In the genomic region with DNA sequence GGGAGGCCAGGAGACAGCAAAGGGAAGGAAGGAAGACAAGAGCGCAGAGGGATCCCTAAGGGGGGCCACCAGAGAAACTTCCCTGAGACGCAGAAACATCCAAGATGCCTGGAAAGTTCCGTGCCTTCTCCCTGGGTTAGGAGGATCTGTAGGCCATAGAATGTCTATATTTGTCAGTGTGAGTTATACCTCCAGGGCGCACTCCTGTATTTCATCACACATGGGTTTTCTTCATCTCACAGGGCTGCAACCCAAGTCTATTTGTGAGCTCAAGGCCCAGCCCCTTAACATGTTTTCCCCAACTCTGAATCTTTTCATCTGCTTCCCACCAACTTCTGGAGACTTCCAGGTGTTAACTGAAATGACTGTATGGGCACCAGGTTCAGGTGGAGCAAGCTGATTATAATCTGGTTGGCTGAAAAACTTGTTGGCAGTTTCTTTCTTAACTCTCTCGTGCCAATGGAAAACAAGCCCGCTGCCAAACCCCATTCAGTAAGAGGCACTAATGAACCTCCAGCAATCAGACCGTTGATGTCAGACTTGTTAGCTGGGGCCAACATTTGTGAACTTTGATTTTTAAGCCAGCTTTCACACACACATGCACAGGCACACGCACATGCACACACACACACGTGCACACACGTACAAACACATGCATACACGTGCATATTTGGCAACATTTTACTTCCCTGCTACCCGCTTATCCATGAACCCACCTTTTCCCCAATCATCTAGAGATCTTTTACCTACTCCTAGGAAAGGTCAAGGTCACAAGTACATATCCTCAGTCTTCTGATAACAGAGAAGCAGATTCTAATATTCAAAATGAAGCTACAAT, we compare ENCODE assay signal across 18 cellular contexts.
"Had no signal": no experiment of that assay in that cellular context is flagged by ENCODE, and none has a peak within 500 bp of the region (broad histone marks: within the 10 kb centered on the region; RNA-seq: fewer than 3 reads in every experiment).

No MANE protein-coding gene starts in this region.

- H3K4me3 ChIP-seq: ascending aorta, breast epithelium, esophagus muscularis mucosa, gastroesophageal sphincter, heart left ventricle, tibial artery had no signal

- H3K9me3 ChIP-seq: ascending aorta, breast epithelium, esophagus muscularis mucosa, gastroesophageal sphincter, heart left ventricle, tibial artery had no signal

- H3K36me3 ChIP-seq: ascending aorta, breast epithelium, esophagus muscularis mucosa, gastroesophageal sphincter, heart left ventricle, tibial artery had no signal

- H3K4me1 ChIP-seq: ascending aorta, breast epithelium, esophagus muscularis mucosa, gastroesophageal sphincter, heart left ventricle, parathyroid adenoma, tibial artery had no signal

- H3K27me3 ChIP-seq: ascending aorta, breast epithelium, esophagus muscularis mucosa, heart left ventricle had no signal

- H3K27ac ChIP-seq: ascending aorta, esophagus muscularis mucosa, gastroesophageal sphincter, heart left ventricle, parathyroid adenoma, tibial artery had no signal

- DNase-seq: activated CD4-positive, alpha-beta T cell treated with anti-CD3 and anti-CD28 coated beads, Interleukin-2, amount 10 ng/mL, durations not matched to agents 24 days and 14 days; activated CD8-positive, alpha-beta memory T cell treated with anti-CD3 and anti-CD28 coated beads, Interleukin-2, amount 50 U/mL, for 48 hours; activated CD8-positive, alpha-beta T cell treated with anti-CD3 and anti-CD28 coated beads, Interleukin-2, amount 10 ng/mL, durations not matched to agents 7 days and 5 days; activated effector memory CD4-positive, alpha-beta T cell treated with anti-CD3 and anti-CD28 coated beads, Interleukin-2, amount 50 U/mL, for 16 hours; activated naive CD4-positive, alpha-beta T cell treated with anti-CD3 and anti-CD28 coated beads, Interleukin-2, amount 50 U/mL, for 16 hours; activated T-cell treated with anti-CD3 and anti-CD28 coated beads, Interleukin-2, amount 50 U/mL, for 48 hours; cerebellar nuclear complex; effector CD4-positive, alpha-beta T cell; heart left ventricle; stimulated activated CD8-positive, alpha-beta memory T cell treated with anti-CD3 and anti-CD28 coated beads, Interleukin-4, amount 100 ng/mL, for 48 hours; stimulated activated naive CD4-positive, alpha-beta T cell; T1000; tibial artery had no signal

- ATAC-seq: activated CD8-positive, alpha-beta T cell treated with anti-CD3 and anti-CD28 coated beads, Interleukin-2, amount 10 ng/mL, durations not matched to agents 7 days and 5 days; gastroesophageal sphincter had no signal
